ENCODE assay signal across 30 cellular contexts in genomic region chr1:53086504-53087070, GRCh38. TPM values are rescaled to one million over a fixed set of nuclear protein-coding genes. Genes with fewer than 3 reads are reported as not detected.
DNase-seq lines count a peak whose midpoint lies in the region; ATAC-seq and TF ChIP-seq lines count a peak whose summit lies in the region.
"Had no signal": no experiment of that assay in that cellular context is flagged by ENCODE, and none has a peak within 500 bp of the region (broad histone marks: within the 10 kb centered on the region; RNA-seq: fewer than 3 reads in every experiment).

No MANE protein-coding gene starts in this region.

- peak overlapping the region; percentile 64 for H3K27ac Mint-ChIP-seq in progenitor cell of endocrine pancreas
- H3K27ac Mint-ChIP-seq in activated CD8-positive, alpha-beta T cell treated with anti-CD3 and anti-CD28 coated beads, Interleukin-2, amount 10 ng/mL, durations not matched to agents 7 days and 5 days: no peak overlapping the region
- H3K27ac Mint-ChIP-seq: activated B cell treated with CpG ODN at 0.5 μM for 24 hours; activated naive CD4-positive, alpha-beta T cell treated with anti-CD3 and anti-CD28 coated beads, Interleukin-2, amount 10 ng/mL, durations not matched to agents 7 days and 5 days; CD14-positive monocyte; stimulated activated naive CD8-positive, alpha-beta T cell treated with anti-CD3 and anti-CD28 coated beads, Interleukin-15, Interleukin-2, amounts not matched to agents 100 ng/mL and 50 ng/mL, for 24 hours had no signal

- no peak for ATAC-seq in activated CD8-positive, alpha-beta T cell treated with anti-CD3 and anti-CD28 coated beads, Interleukin-2, amount 10 ng/mL, durations not matched to agents 7 days and 5 days
- no peak for ATAC-seq in GM21825 (IDR thresholded peaks at IDR 0.05; ENCODE audit: unreplicated experiment)
- ATAC-seq: foreskin keratinocyte, psoas muscle had no signal

- TF ChIP-seq POLR2A in esophagus squamous epithelium (IDR thresholded peaks at IDR 0.05): no peak

- H3K36me3 ChIP-seq in esophagus squamous epithelium: peaks cover 0 to 2% (median 0%) of the 10 kb centered on the region in 3 donors
- H3K36me3 ChIP-seq: neutrophil had no signal

- WGBS in esophagus squamous epithelium, 2 donors: 83% methylated on average over 1 of the region's 4 CpGs; no CpG with 5 or more reads in 1 of the 2 donors

- POLR2A ChIA-PET in activated CD8-positive, alpha-beta T cell treated with anti-CD3 and anti-CD28 coated beads, Interleukin-2, amount 10 ng/mL, durations not matched to agents 7 days and 5 days (lab: Charles Lee): no interaction called here

- no peak overlapping the region for H3K4me3 Mint-ChIP-seq in progenitor cell of endocrine pancreas (ENCODE audit: low read depth)
- H3K4me3 Mint-ChIP-seq in activated CD8-positive, alpha-beta T cell treated with anti-CD3 and anti-CD28 coated beads, Interleukin-2, amount 10 ng/mL, durations not matched to agents 7 days and 5 days: no peak overlapping the region
- H3K4me3 Mint-ChIP-seq: activated B cell treated with CpG ODN at 0.5 μM for 24 hours; activated naive CD4-positive, alpha-beta T cell treated with anti-CD3 and anti-CD28 coated beads, Interleukin-2, amount 10 ng/mL, durations not matched to agents 7 days and 5 days; CD14-positive monocyte; stimulated activated naive CD8-positive, alpha-beta T cell treated with anti-CD3 and anti-CD28 coated beads, Interleukin-15, Interleukin-2, amounts not matched to agents 100 ng/mL and 50 ng/mL, for 24 hours had no signal

- peaks cover 64% of the 10 kb centered on the region for H3K27me3 Mint-ChIP-seq in progenitor cell of endocrine pancreas
- H3K27me3 Mint-ChIP-seq in activated CD8-positive, alpha-beta T cell treated with anti-CD3 and anti-CD28 coated beads, Interleukin-2, amount 10 ng/mL, durations not matched to agents 7 days and 5 days (ENCODE audit: low read depth): no peaks in the 10 kb centered on the region
- H3K27me3 Mint-ChIP-seq: activated B cell treated with CpG ODN at 0.5 μM for 24 hours; stimulated activated naive CD8-positive, alpha-beta T cell treated with anti-CD3 and anti-CD28 coated beads, Interleukin-15, Interleukin-2, amounts not matched to agents 100 ng/mL and 50 ng/mL, for 24 hours had no signal

- intact Hi-C loops in esophagus squamous epithelium (cut with DNase I): no loop called here

- CTCF ChIA-PET in activated CD8-positive, alpha-beta T cell treated with anti-CD3 and anti-CD28 coated beads, Interleukin-2, amount 10 ng/mL, durations not matched to agents 7 days and 5 days (lab: Charles Lee): no interaction called here

- no peaks in the 10 kb centered on the region for H3K9me3 Mint-ChIP-seq in progenitor cell of endocrine pancreas (ENCODE audit: low read depth)
- H3K9me3 Mint-ChIP-seq in activated CD8-positive, alpha-beta T cell treated with anti-CD3 and anti-CD28 coated beads, Interleukin-2, amount 10 ng/mL, durations not matched to agents 7 days and 5 days (ENCODE audit: insufficient read depth): no peaks in the 10 kb centered on the region
- H3K9me3 Mint-ChIP-seq: activated B cell treated with CpG ODN at 0.5 μM for 24 hours; activated naive CD4-positive, alpha-beta T cell treated with anti-CD3 and anti-CD28 coated beads, Interleukin-2, amount 10 ng/mL, durations not matched to agents 7 days and 5 days; CD14-positive monocyte; stimulated activated naive CD8-positive, alpha-beta T cell treated with anti-CD3 and anti-CD28 coated beads, Interleukin-15, Interleukin-2, amounts not matched to agents 100 ng/mL and 50 ng/mL, for 24 hours had no signal

- no peak for TF ChIP-seq CTCF in progenitor cell of endocrine pancreas (IDR thresholded peaks at IDR 0.05; ENCODE audit: unreplicated experiment)
- no peak for TF ChIP-seq CTCF in esophagus squamous epithelium (IDR thresholded peaks at IDR 0.05)

- H3K9me3 ChIP-seq in esophagus squamous epithelium: no peaks in the 10 kb centered on the region
- H3K9me3 ChIP-seq: heart right ventricle, neutrophil, psoas muscle, vagina had no signal

- no peaks in the 10 kb centered on the region for H3K27me3 ChIP-seq in esophagus squamous epithelium
- H3K27me3 ChIP-seq: foreskin keratinocyte, heart right ventricle, neutrophil, vagina had no signal

- peak; percentile 29 for DNase-seq in NCI-H1694 treated with DMSO at 0.1 percent for 48 hours (lab: John Stamatoyannopoulos, UW)
- DNase-seq in NCI-H1694 (lab: John Stamatoyannopoulos, UW): no peak
- peak; percentile 78 for DNase-seq in NCI-H69 (lab: John Stamatoyannopoulos, UW)
- peak; percentile 29 for DNase-seq in cerebellum (ENCODE audit: low spot score)
- no peak for DNase-seq in progenitor cell of endocrine pancreas (ENCODE audit: low spot score, unreplicated experiment)
- DNase-seq in activated CD8-positive, alpha-beta T cell treated with anti-CD3 and anti-CD28 coated beads, Interleukin-2, amount 10 ng/mL, durations not matched to agents 7 days and 5 days: no peak
- DNase-seq in esophagus squamous epithelium (lab: John Stamatoyannopoulos, UW): no peak
- DNase-seq: activated B cell treated with CpG ODN at 0.5 μM for 24 hours; activated naive CD4-positive, alpha-beta T cell treated with anti-CD3 and anti-CD28 coated beads, Interleukin-2, amount 10 ng/mL, durations not matched to agents 7 days and 5 days; amygdala; DND-41; effector memory CD4-positive, alpha-beta T cell; erythroblast; foreskin keratinocyte; Karpas-422; kidney glomerular epithelial cell; mammary epithelial cell; MV-4-11; NCI-H748 treated with DMSO at 0.1 percent for 48 hours; psoas muscle; T-helper 9 cell had no signal

- H3K27ac ChIP-seq in esophagus squamous epithelium: no peak overlapping the region
- H3K27ac ChIP-seq: 22Rv1, coronary artery, foreskin keratinocyte, neutrophil, psoas muscle, vagina had no signal

- H3K36me3 Mint-ChIP-seq in progenitor cell of endocrine pancreas (ENCODE audit: insufficient read depth): no peaks in the 10 kb centered on the region
- no peaks in the 10 kb centered on the region for H3K36me3 Mint-ChIP-seq in activated CD8-positive, alpha-beta T cell treated with anti-CD3 and anti-CD28 coated beads, Interleukin-2, amount 10 ng/mL, durations not matched to agents 7 days and 5 days (ENCODE audit: low read depth)
- H3K36me3 Mint-ChIP-seq: activated naive CD4-positive, alpha-beta T cell treated with anti-CD3 and anti-CD28 coated beads, Interleukin-2, amount 10 ng/mL, durations not matched to agents 7 days and 5 days; CD14-positive monocyte had no signal

- no peak overlapping the region for H3K4me3 ChIP-seq in esophagus squamous epithelium
- H3K4me3 ChIP-seq: coronary artery, heart right ventricle, psoas muscle, vagina had no signal

- H3K4me1 Mint-ChIP-seq in progenitor cell of endocrine pancreas (ENCODE audit: low read depth): peaks cover 3% of the 10 kb centered on the region
- H3K4me1 Mint-ChIP-seq in activated CD8-positive, alpha-beta T cell treated with anti-CD3 and anti-CD28 coated beads, Interleukin-2, amount 10 ng/mL, durations not matched to agents 7 days and 5 days (ENCODE audit: low read depth): no peaks in the 10 kb centered on the region
- H3K4me1 Mint-ChIP-seq: activated B cell treated with CpG ODN at 0.5 μM for 24 hours; activated naive CD4-positive, alpha-beta T cell treated with anti-CD3 and anti-CD28 coated beads, Interleukin-2, amount 10 ng/mL, durations not matched to agents 7 days and 5 days had no signal

- H3K4me1 ChIP-seq in esophagus squamous epithelium: peaks cover 0 to 16% (median 0%) of the 10 kb centered on the region in 3 donors
- H3K4me1 ChIP-seq: foreskin keratinocyte, psoas muscle, vagina had no signal

RNA-seq across cellular contexts. Expression of gene PODN, which starts 24.6 kb away (rescaled TPM):
- total RNA-seq in cerebellum (8.9 TPM), progenitor cell of endocrine pancreas (0.26 and 0.38 TPM in 2 replicates), esophagus squamous epithelium (100 to 1,000 TPM in 1 of 4 donors, 10 to 100 TPM in 2, 1 to 10 TPM in 1; 5.1 to 107 (median 19.0) TPM)
- total RNA-seq in activated CD8-positive, alpha-beta T cell treated with anti-CD3 and anti-CD28 coated beads, Interleukin-2, amount 10 ng/mL, durations not matched to agents 7 days and 5 days: not detected
- total RNA-seq: activated B cell treated with CpG ODN at 0.5 μM for 24 hours, foreskin keratinocyte, mammary epithelial cell had no signal

RNA-seq across cellular contexts. Expression of gene SLC1A7, which starts 55.9 kb away (rescaled TPM):
- total RNA-seq in cerebellum: not detected
- not detected in 2 replicates for total RNA-seq in progenitor cell of endocrine pancreas
- total RNA-seq in activated CD8-positive, alpha-beta T cell treated with anti-CD3 and anti-CD28 coated beads, Interleukin-2, amount 10 ng/mL, durations not matched to agents 7 days and 5 days: not detected
- total RNA-seq in esophagus squamous epithelium: under 1 TPM in 1 of 4 donors, not detected in 3; 0.57 TPM
- total RNA-seq: activated B cell treated with CpG ODN at 0.5 μM for 24 hours, foreskin keratinocyte, mammary epithelial cell, skeletal muscle tissue, vagina had no signal

Comparison
In these comparisons a context has a peak if more than half of its experiments do, and no peak if none do; other contexts are left out.
1. DNase-seq: peak in NCI-H1694 treated with DMSO at 0.1 percent for 48 hours (single experiment), NCI-H69 (single experiment) and cerebellum (single experiment); none in NCI-H1694 (single experiment), progenitor cell of endocrine pancreas (single experiment), activated CD8-positive, alpha-beta T cell treated with anti-CD3 and anti-CD28 coated beads, Interleukin-2, amount 10 ng/mL, durations not matched to agents 7 days and 5 days (single experiment) and esophagus squamous epithelium (single experiment).